ENCODE assay signal across 35 cellular contexts in the genomic region with DNA sequence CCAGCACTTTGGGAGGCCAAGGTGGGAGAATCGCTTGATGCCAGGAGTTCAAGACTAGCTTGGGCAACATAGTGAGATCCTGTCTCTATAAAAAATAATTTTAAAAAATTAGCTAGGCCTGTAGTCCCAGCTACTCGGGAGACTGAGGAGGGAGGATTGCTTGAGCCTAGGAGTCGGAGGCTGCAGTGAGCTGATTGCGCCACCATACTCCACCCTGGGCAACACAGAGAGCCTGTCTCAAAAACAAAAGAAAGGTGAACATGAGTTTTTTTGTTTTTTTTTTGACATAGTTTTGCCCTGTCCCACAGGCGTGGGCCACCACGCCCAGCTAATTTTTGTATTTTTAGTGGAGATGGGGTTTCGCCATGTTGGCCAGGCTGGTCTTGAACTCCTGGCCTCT. TPM values are rescaled to one million over a fixed set of nuclear protein-coding genes. Genes with fewer than 3 reads are reported as not detected.
DNase-seq lines count a peak whose midpoint lies in the region; ATAC-seq and TF ChIP-seq lines count a peak whose summit lies in the region.
"Had no signal": no experiment of that assay in that cellular context is flagged by ENCODE, and none has a peak within 500 bp of the region (broad histone marks: within the 10 kb centered on the region; RNA-seq: fewer than 3 reads in every experiment).

No MANE protein-coding gene starts in this region.

- H3K79me1 ChIP-seq in H9 (ENCODE audit: insufficient read depth, low read depth, low read length, poor library complexity, severe bottlenecking) = peaks cover 4% of the 10 kb centered on the region

- H3K9ac ChIP-seq in BLaER1 (no peak overlapping the region), H9 (ENCODE audit: extremely low read depth, insufficient read length, low read length) (no peak overlapping the region)

- no peak overlapping the region for H3K56ac ChIP-seq in H9 (ENCODE audit: insufficient read length, low read depth, low read length)

- H3K4me3 Mint-ChIP-seq in H9 = no peak overlapping the region
- no peak overlapping the region for H3K4me3 Mint-ChIP-seq in chondrocyte (ENCODE audit: unreplicated experiment)
- no peak overlapping the region for H3K4me3 Mint-ChIP-seq in nephron
- H3K4me3 Mint-ChIP-seq: activated CD4-positive, alpha-beta memory T cell treated with anti-CD3 and anti-CD28 coated beads for 36 hours; GM23338; T-helper 1 cell treated with Interleukin-12 subunit alpha and Interleukin-12 subunit beta and Interleukin-4 antibody, amounts not matched to agents 30 μg/mL and 1 μg/mL, for 36 hours had no signal

- H3K27me3 Mint-ChIP-seq in H9 (ENCODE audit: low read depth) (no peaks in the 10 kb centered on the region), chondrocyte (ENCODE audit: low read depth) (no peaks in the 10 kb centered on the region), nephron (ENCODE audit: low read depth) (no peaks in the 10 kb centered on the region)
- H3K27me3 Mint-ChIP-seq: activated CD4-positive, alpha-beta memory T cell treated with anti-CD3 and anti-CD28 coated beads for 36 hours had no signal

- no peak overlapping the region for H2BK15ac ChIP-seq in H9 (ENCODE audit: low read depth, low read length)

- ATAC-seq in GM19452 (IDR thresholded peaks at IDR 0.05; ENCODE audit: unreplicated experiment) (no peak), HG02571 (IDR thresholded peaks at IDR 0.05; ENCODE audit: unreplicated experiment) (no peak)
- ATAC-seq: activated CD4-positive, CD25-positive, alpha-beta regulatory T cell treated with anti-CD3 and anti-CD28 coated beads, Interleukin-2, amount 50 U/mL, for 24 hours; left lobe of liver; PC-3; Right ventricle myocardium inferior; sciatic nerve; SK-N-SH treated with all-trans-retinoic acid at 6 μM for 48 hours had no signal

- H2BK120ac ChIP-seq in H9 (ENCODE audit: low read depth, low read length, poor library complexity, severe bottlenecking) = no peak overlapping the region

- DNase-seq in H9 = no peak
- no peak for DNase-seq in chondrocyte (ENCODE audit: low spot score)
- no peak for DNase-seq in stimulated activated CD4-positive, alpha-beta T cell treated with anti-CD3 and anti-CD28 coated beads, Interleukin-2, amount 100 ng/mL, for 24 hours
- DNase-seq: activated CD4-positive, alpha-beta memory T cell treated with anti-CD3 and anti-CD28 coated beads for 36 hours; amygdala; colonic mucosa; DND-41; effector CD8-positive, alpha-beta T cell; GF-D8; hypothalamus; mesendoderm; MM.1S; NCI-H1105 treated with DMSO at 0.1 percent for 48 hours; NCI-H1930; NCI-H2171 treated with DMSO at 0.1 percent for 48 hours; NCI-H524 treated with DMSO at 0.1 percent for 48 hours; PC-3; stimulated activated CD4-positive, alpha-beta T cell treated with anti-CD3 and anti-CD28 coated beads, Interleukin-12 subunit alpha, Interleukin-12 subunit beta, amount 100 ng/mL, for 4 hours; stimulated activated CD4-positive, alpha-beta T cell treated with anti-CD3 and anti-CD28 coated beads, Interleukin-4, amount 100 ng/mL, for 24 hours; transverse colon had no signal

- H3K4me1 ChIP-seq in BLaER1 = peaks cover 60% of the 10 kb centered on the region
- H3K4me1 ChIP-seq in H9 (ENCODE audit: insufficient read depth, low read length) = peaks cover 3% of the 10 kb centered on the region; the same call in 1 of the 2 replicates

- H3K79me2 ChIP-seq in H9 (ENCODE audit: insufficient read depth, low read length) = peaks cover 9% of the 10 kb centered on the region; the same call in 1 of the 2 replicates

- no peak overlapping the region for H2BK12ac ChIP-seq in H9 (ENCODE audit: insufficient read length, low read depth, low read length)

- no peak overlapping the region for H3K23ac ChIP-seq in H9 (ENCODE audit: insufficient read length, low read depth, low read length)

- H3K27me3 ChIP-seq in BLaER1 (no peaks in the 10 kb centered on the region), H9 (ENCODE audit: insufficient read depth, low read length) (no peaks in the 10 kb centered on the region)
- H3K27me3 ChIP-seq: colonic mucosa, neutrophil, transverse colon had no signal

- H3K9me3 ChIP-seq in BLaER1 = no peaks in the 10 kb centered on the region
- no peaks in the 10 kb centered on the region for H3K9me3 ChIP-seq in H9 (ENCODE audit: control insufficient read depth, low read depth, low read length)
- H3K9me3 ChIP-seq: colonic mucosa, neutrophil, prostate gland, transverse colon had no signal

- H2AK5ac ChIP-seq in H9 (ENCODE audit: insufficient read length, low read length) = no peak overlapping the region

- H3T11ph ChIP-seq in H9 (ENCODE audit: low read length) = no peak overlapping the region

- H4K20me1 ChIP-seq in BLaER1 (peaks cover 100% of the 10 kb centered on the region), H9 (ENCODE audit: control insufficient read depth, insufficient read depth, insufficient read length) (no peaks in the 10 kb centered on the region)

- H3K4me1 Mint-ChIP-seq in H9 (peaks cover 18 to 25% of the 10 kb centered on the region in 2 experiments), chondrocyte (ENCODE audit: low read depth) (peaks cover 62% of the 10 kb centered on the region), nephron (peaks cover 36% of the 10 kb centered on the region)

- no peak overlapping the region for H4K8ac ChIP-seq in H9 (replicated peaks; ENCODE audit: insufficient read length, low read depth, low read length)

- peaks cover 74% of the 10 kb centered on the region for H3K36me3 ChIP-seq in BLaER1
- H3K36me3 ChIP-seq: colonic mucosa had no signal

- H3K27ac Mint-ChIP-seq in H9 (peak overlapping the region in 2 of 3 experiments; percentile 57 to 66; a peak in 3 of 7 replicates), chondrocyte (ENCODE audit: unreplicated experiment) (peak overlapping the region; percentile 94), nephron (peak overlapping the region; percentile 57 to 74 (median 65))
- H3K27ac Mint-ChIP-seq: activated CD4-positive, alpha-beta memory T cell treated with anti-CD3 and anti-CD28 coated beads for 36 hours; GM23338; T-helper 1 cell treated with Interleukin-12 subunit alpha and Interleukin-12 subunit beta and Interleukin-4 antibody, amounts not matched to agents 30 μg/mL and 1 μg/mL, for 36 hours had no signal

- H3K9me3 Mint-ChIP-seq in H9 = peaks cover 5 to 8% of the 10 kb centered on the region in 2 experiments
- no peaks in the 10 kb centered on the region for H3K9me3 Mint-ChIP-seq in chondrocyte (ENCODE audit: low read depth)
- H3K9me3 Mint-ChIP-seq in nephron = no peaks in the 10 kb centered on the region
- H3K9me3 Mint-ChIP-seq: activated CD4-positive, alpha-beta memory T cell treated with anti-CD3 and anti-CD28 coated beads for 36 hours; activated naive CD4-positive, alpha-beta T cell treated with anti-CD3 and anti-CD28 coated beads, Interleukin-2, amount 50 U/mL, for 72 hours; T-helper 1 cell treated with Interleukin-12 subunit alpha and Interleukin-12 subunit beta and Interleukin-4 antibody, amounts not matched to agents 30 μg/mL and 1 μg/mL, for 36 hours had no signal

- no peak overlapping the region for H3K14ac ChIP-seq in H9 (ENCODE audit: insufficient read depth, low read length)

- peak overlapping the region; percentile 68 for H3K4me2 ChIP-seq in BLaER1
- no peak overlapping the region for H3K4me2 ChIP-seq in H9 (ENCODE audit: insufficient read depth, insufficient read length, low read length)
- H3K4me2 ChIP-seq: GM23338 had no signal

- TF ChIP-seq CTCF in H9 (conservative IDR thresholded peaks at IDR 0.05) (no peak), chondrocyte (IDR thresholded peaks at IDR 0.05) (no peak), nephron (IDR thresholded peaks at IDR 0.05; ENCODE audit: unreplicated experiment in 3 of 3) (no peak)

- no peak overlapping the region for H3K4me3 ChIP-seq in BLaER1
- H3K4me3 ChIP-seq: colonic mucosa, GM23338, prostate gland, transverse colon had no signal

- no CpG with 5 or more reads among the region's 7 CpGs for WGBS in H9 (ENCODE audit: extremely low coverage, insufficient read length, low lambda C conversion rate)

- H2AFZ ChIP-seq in H9 (ENCODE audit: low read length) = no peak overlapping the region
- H2AFZ ChIP-seq: GM23338 had no signal

- no peak overlapping the region for H4K5ac ChIP-seq in H9 (ENCODE audit: insufficient read length, low read depth, low read length)

- H3K36me3 Mint-ChIP-seq in H9 (ENCODE audit: insufficient read depth in 1 of 3, low read depth in 3 of 3) (peaks cover 20 to 33% (median 20%) of the 10 kb centered on the region in 3 experiments), chondrocyte (ENCODE audit: low read depth) (peaks cover 9% of the 10 kb centered on the region), nephron (ENCODE audit: low read depth) (peaks cover 39% of the 10 kb centered on the region)

- H3K18ac ChIP-seq in H9 (ENCODE audit: insufficient read length, low read depth, low read length) = no peak overlapping the region

- H4K91ac ChIP-seq in H9 (ENCODE audit: insufficient read length, low read depth, low read length) = no peak overlapping the region

- peak overlapping the region; percentile 47 for H3K27ac ChIP-seq in BLaER1
- no peak overlapping the region for H3K27ac ChIP-seq in H9 (ENCODE audit: insufficient read length, low read depth, low read length)
- H3K27ac ChIP-seq: colonic mucosa, HL-60, neutrophil, prostate gland had no signal

- no peak overlapping the region for H2BK20ac ChIP-seq in H9 (ENCODE audit: low read depth, low read length, poor library complexity, severe bottlenecking)

- H3K23me2 ChIP-seq in H9 (ENCODE audit: insufficient read length, low read depth, low read length, poor library complexity, severe bottlenecking) = no peaks in the 10 kb centered on the region

- no peak overlapping the region for H2BK5ac ChIP-seq in H9 (ENCODE audit: insufficient read length, low read length)

- H3K4ac ChIP-seq in H9 (ENCODE audit: low read depth, low read length) = no peak overlapping the region

RNA-seq across cellular contexts. Expression of gene MED15, which starts 17.6 kb away (rescaled TPM):
- 46.0 and 47.4 TPM in 2 replicates for total RNA-seq in H9 (2021)
- total RNA-seq in chondrocyte = 105 to 111 TPM (median 110 TPM) in 3 replicates

RNA-seq across cellular contexts. Expression of gene KLHL22, which starts 29.5 kb away (rescaled TPM):
- total RNA-seq in H9 (2021) = 11.9 and 12.7 TPM in 2 replicates
- total RNA-seq in chondrocyte = 37.3 to 49.3 TPM (median 37.7 TPM) in 3 replicates
